ENCODE assay signal across 8 cellular contexts in genomic region chr9:98795970-98796363, GRCh38. TPM values are rescaled to one million over a fixed set of nuclear protein-coding genes. Genes with fewer than 3 reads are reported as not detected.
DNase-seq lines count a peak whose midpoint lies in the region; ATAC-seq and TF ChIP-seq lines count a peak whose summit lies in the region.

No MANE protein-coding gene starts in this region.

- peak overlapping the region in 1 of 2 experiments; percentile 86 for H3K14ac ChIP-seq in mesenchymal stem cell (ENCODE audit: low read length in 2 of 2)

- H3K9me3 ChIP-seq in Panc1 (ENCODE audit: control insufficient read depth, insufficient read depth, low read depth, low read length) (no peaks in the 10 kb centered on the region), mesenchymal stem cell (ENCODE audit: control insufficient read depth, low read length) (peaks cover 7% of the 10 kb centered on the region), tibial nerve (peaks cover 0 to 9% (median 0%) of the 10 kb centered on the region in 4 donors)

- CTCF ChIA-PET in Panc1 (lab: Charles Lee): no interaction called here

- intact Hi-C loops in Panc1 (cut with micrococcal nuclease; ENCODE audit: unreplicated experiment): no loop called here

- H3K18ac ChIP-seq in mesenchymal stem cell (ENCODE audit: low read depth in 1 of 2, low read length in 2 of 2): peak overlapping the region; percentile 75 to 81

- H3K23ac ChIP-seq in mesenchymal stem cell (ENCODE audit: low read length in 2 of 2): no peak overlapping the region

- no peak for TF ChIP-seq POLR2A in tibial nerve (IDR thresholded peaks at IDR 0.05)

- H3K4me1 ChIP-seq in Panc1 (ENCODE audit: control insufficient read depth, insufficient read depth, low read length): peaks cover 7% of the 10 kb centered on the region
- H3K4me1 ChIP-seq in mesenchymal stem cell (ENCODE audit: control insufficient read depth, insufficient read depth, low read depth, low read length): peaks cover 24% of the 10 kb centered on the region
- H3K4me1 ChIP-seq in tibial nerve: peaks cover 0 to 36% (median 5%) of the 10 kb centered on the region in 4 donors

- no peak overlapping the region for H2AK5ac ChIP-seq in mesenchymal stem cell (ENCODE audit: low read length, severe bottlenecking)

- WGBS in mesenchymal stem cell: 0% methylated on average over 25 of the region's 48 CpGs
- WGBS in tibial nerve, 2 donors: 0% methylated on average over 13 to 20 of the region's 48 CpGs

- DNase-seq in NCI-H1105 treated with DMSO at 0.1 percent for 48 hours (lab: John Stamatoyannopoulos, UW) (peak; percentile 37), NCI-H1105 (lab: John Stamatoyannopoulos, UW) (no peak), Panc1 (ENCODE audit: low read depth, low spot score) (no peak), choroid plexus epithelial cell (ENCODE audit: low read depth) (no peak), mesenchymal stem cell (peak; percentile 18), tibial nerve (ENCODE audit: low spot score in 2 of 2) (no peak), cerebellum (ENCODE audit: low spot score) (no peak)

- peak overlapping the region; percentile 70 to 83 for H3K4ac ChIP-seq in mesenchymal stem cell (ENCODE audit: low read depth in 1 of 2, low read length in 2 of 2)

- H3K4me2 ChIP-seq in mesenchymal stem cell (ENCODE audit: low read length, poor library complexity, severe bottlenecking): peak overlapping the region; percentile 78

- H2AFZ ChIP-seq in mesenchymal stem cell (ENCODE audit: low read depth, low read length): peak overlapping the region; percentile 93

- H2BK12ac ChIP-seq in mesenchymal stem cell (ENCODE audit: low read length in 2 of 2): no peak overlapping the region

- H4K91ac ChIP-seq in mesenchymal stem cell (ENCODE audit: low read length): no peak overlapping the region

- peak overlapping the region; percentile 45 for H2BK120ac ChIP-seq in mesenchymal stem cell (ENCODE audit: low read depth, low read length)

- TF ChIP-seq CTCF in Panc1 (IDR thresholded peaks at IDR 0.05) (no peak), choroid plexus epithelial cell (conservative IDR thresholded peaks at IDR 0.05; ENCODE audit: low read depth, low read length) (no peak), tibial nerve (IDR thresholded peaks at IDR 0.05) (no peak)

- H3K27ac ChIP-seq in Panc1 (ENCODE audit: low read length) (peak overlapping the region; percentile 66), mesenchymal stem cell (ENCODE audit: low read length, poor library complexity, severe bottlenecking) (no peak overlapping the region), tibial nerve (peak overlapping the region in 3 of 4 donors; percentile 67 to 77 (median 71))

- H3K4me3 ChIP-seq in Panc1 (ENCODE audit: low read depth in 2 of 2, low read length in 2 of 2): peak overlapping the region; percentile 62 to 64
- peak overlapping the region; percentile 69 for H3K4me3 ChIP-seq in choroid plexus epithelial cell (ENCODE audit: low read depth, low read length)
- peak overlapping the region; percentile 81 to 94 for H3K4me3 ChIP-seq in mesenchymal stem cell (ENCODE audit: insufficient read depth in 1 of 2, low read depth in 1 of 2, low read length in 2 of 2)
- peak overlapping the region; percentile 45 to 88 (median 66) for H3K4me3 ChIP-seq in tibial nerve

- no peaks in the 10 kb centered on the region for H3K36me3 ChIP-seq in Panc1 (ENCODE audit: control insufficient read depth, insufficient read depth, low read length)
- no peaks in the 10 kb centered on the region for H3K36me3 ChIP-seq in mesenchymal stem cell (ENCODE audit: control insufficient read depth in 1 of 2, insufficient read depth in 2 of 2, low read depth in 1 of 2, low read length in 2 of 2)
- H3K36me3 ChIP-seq in tibial nerve: no peaks in the 10 kb centered on the region

- H3K9ac ChIP-seq in mesenchymal stem cell (ENCODE audit: low read length): peak overlapping the region; percentile 80

- BruUV-seq in Panc1 (replicated peaks; lab: Mats Ljungman, UMichigan): no TSS peak

- H2BK15ac ChIP-seq in mesenchymal stem cell (ENCODE audit: low read depth, poor library complexity, severe bottlenecking): peak overlapping the region; percentile 74

- POLR2A ChIA-PET in Panc1 (lab: Charles Lee): no interaction called here

- H3K79me1 ChIP-seq in mesenchymal stem cell (replicated peaks; ENCODE audit: low read length, poor library complexity, severe bottlenecking): peaks cover 13% of the 10 kb centered on the region

- in situ Hi-C loops in Panc1 (cut with HindIII; ENCODE audit: low pct_unique_long_range_greater_than_20kb, low sequenced_read_pairs): no loop called here

- TF ChIP-seq EP300 in tibial nerve (IDR thresholded peaks at IDR 0.05): no peak

- H3K27me3 ChIP-seq in Panc1 (ENCODE audit: control insufficient read depth, insufficient read depth, low read length) (no peaks in the 10 kb centered on the region), mesenchymal stem cell (ENCODE audit: control insufficient read depth in 1 of 2, insufficient read depth in 1 of 2, low read length in 2 of 2) (no peaks in the 10 kb centered on the region), tibial nerve (no peaks in the 10 kb centered on the region)

- no peak overlapping the region for H2BK5ac ChIP-seq in mesenchymal stem cell (ENCODE audit: low read depth, low read length, poor library complexity, severe bottlenecking)

- ATAC-seq in HG02610 (IDR thresholded peaks at IDR 0.05; ENCODE audit: unreplicated experiment) (peak; percentile 34), Panc1 (peak; percentile 76)

- H4K8ac ChIP-seq in mesenchymal stem cell (ENCODE audit: low read length): peak overlapping the region; percentile 93

RNA-seq across cellular contexts. Expression of gene ANKS6, which starts 0.4 kb away (rescaled TPM):
- 19.6 TPM for total RNA-seq in Panc1 (2021; ENCODE audit: unreplicated experiment)
- polyA plus RNA-seq in Panc1 (2012; ENCODE audit: insufficient read length): 32.3 TPM
- 12.3 TPM for polyA plus RNA-seq in mesenchymal stem cell (2013, experiment 1 of 2)
- 11.9 TPM for polyA plus RNA-seq in mesenchymal stem cell (2013, experiment 2 of 2)
- total RNA-seq in tibial nerve: 10 to 100 TPM; 13.8 to 46.2 (median 27.9) TPM
- total RNA-seq in cerebellum: 11.1 TPM

RNA-seq across cellular contexts. Expression of gene GALNT12, which starts 11.5 kb away (rescaled TPM):
- total RNA-seq in Panc1 (2021; ENCODE audit: unreplicated experiment) (3.3 TPM), tibial nerve (1 to 10 TPM; 1.8 to 6.0 (median 3.5) TPM), cerebellum (10.3 TPM)
- 2.1 TPM for polyA plus RNA-seq in Panc1 (2012; ENCODE audit: insufficient read length)
- polyA plus RNA-seq in mesenchymal stem cell (2013, experiment 1 of 2): 0.68 TPM
- 0.67 TPM for polyA plus RNA-seq in mesenchymal stem cell (2013, experiment 2 of 2)

Comparison
In these comparisons a context has a peak if more than half of its experiments do, and no peak if none do; other contexts are left out.
1. DNase-seq: peak in NCI-H1105 treated with DMSO at 0.1 percent for 48 hours (single experiment) and mesenchymal stem cell (single experiment); none in NCI-H1105 (single experiment), Panc1 (single experiment), choroid plexus epithelial cell (single experiment), tibial nerve (0 of 2) and cerebellum (single experiment).
2. Peak in every context shown above with its lines, with median percentiles within 50 percentile points of each other: H3K4me3 ChIP-seq.